Comparison of ENCODE assay signal across 3 cellular contexts in genomic region chr2:209308415-209308814, GRCh38.
TF ChIP-seq lines count a peak whose summit lies in the region.

No MANE protein-coding gene starts in this region.

TF ChIP-seq in A549, 52 proteins besides CTCF, POLR2A, EP300 and RAD21 (continued from another document):
- TF ChIP-seq NFE2L2 (conservative IDR thresholded peaks at IDR 0.05; ENCODE audit: low read length) (peak; percentile 47), FOXS1 (CRISPR knock-in tag; IDR thresholded peaks at IDR 0.05) (no peak)

TF ChIP-seq in GM23338, 12 proteins besides CTCF, POLR2A, EP300 and RAD21 (continued from another document):
- TF ChIP-seq REST (IDR thresholded peaks at IDR 0.05; ENCODE audit: unreplicated experiment): no peak
TF ChIP-seq in GM23338: peak in this region for 0.

TF ChIP-seq in WTC11, 78 proteins besides CTCF, POLR2A, EP300 and RAD21 (continued from another document):
- TF ChIP-seq ATF6 (CRISPR knock-in tag; IDR thresholded peaks at IDR 0.05) (no peak), STAT6 (CRISPR knock-in tag; conservative IDR thresholded peaks at IDR 0.05; ENCODE audit: low read depth) (no peak), SOX15 (CRISPR knock-in tag; IDR thresholded peaks at IDR 0.05) (no peak), RORB (CRISPR knock-in tag; IDR thresholded peaks at IDR 0.05) (no peak), NFATC4 (CRISPR knock-in tag; IDR thresholded peaks at IDR 0.05) (peak; percentile 44; the same call in 1 of the 2 replicates), ZNF425 (CRISPR knock-in tag; conservative IDR thresholded peaks at IDR 0.05) (peak; percentile 19; the same call in 1 of the 2 replicates), GRHL2 (CRISPR knock-in tag; IDR thresholded peaks at IDR 0.05; ENCODE audit: insufficient replicate concordance, severe bottlenecking) (no peak), ZNF416 (CRISPR knock-in tag; IDR thresholded peaks at IDR 0.05) (peak; percentile 44; the same call in 1 of the 2 replicates), PRRX2 (CRISPR knock-in tag; IDR thresholded peaks at IDR 0.05) (0 out of 2 replicates have a peak, but pooled peaks have one; percentile 40), ZNF232 (CRISPR knock-in tag; IDR thresholded peaks at IDR 0.05) (no peak), PRDM15 (CRISPR knock-in tag; IDR thresholded peaks at IDR 0.05) (no peak)
